Comparison of ENCODE assay signal across 23 cellular contexts in the genomic region with DNA sequence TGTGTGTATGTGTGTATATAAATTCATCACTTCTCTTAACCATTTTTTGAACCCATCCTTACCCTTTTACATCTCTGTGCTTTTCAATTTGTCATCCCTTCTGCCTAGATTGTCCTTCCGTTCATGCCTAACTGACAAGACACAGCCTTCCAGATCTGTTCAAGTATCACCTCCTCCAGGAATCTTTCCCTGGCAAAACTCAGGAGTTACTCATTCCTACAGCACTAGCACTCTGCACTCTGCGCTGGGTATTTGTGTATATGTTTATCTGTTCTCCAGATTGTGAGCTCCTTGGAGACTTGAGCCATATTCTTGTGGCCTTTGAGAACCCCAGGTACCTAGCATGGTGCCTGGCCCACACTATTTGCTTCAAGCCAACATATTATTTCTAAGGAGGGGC.
"Had no signal": no experiment of that assay in that cellular context is flagged by ENCODE, and none has a peak within 500 bp of the region (broad histone marks: within the 10 kb centered on the region; RNA-seq: fewer than 3 reads in every experiment).

No MANE protein-coding gene starts in this region.

- H3K36me3 ChIP-seq: WERI-Rb-1 had no signal

- H3K27ac Mint-ChIP-seq: activated CD4-positive, alpha-beta T cell treated with anti-CD3 and anti-CD28 coated beads for 36 hours; activated CD8-positive, alpha-beta T cell treated with anti-CD3 and anti-CD28 coated beads for 36 hours; activated naive CD4-positive, alpha-beta T cell treated with anti-CD3 and anti-CD28 coated beads, Interleukin-2, amount 50 U/mL, for 24 hours; activated T-cell treated with anti-CD3 and anti-CD28 coated beads, Interleukin-2, amount 50 U/mL, for 72 hours; activated T-helper 2 cell treated with anti-CD3 and anti-CD28 coated beads, Interferon-gamma antibody, Interleukin-2, Interleukin-4, amounts not matched to agents 10 μg/mL and 5 μg/mL and 100 μg/mL, durations not matched to agents 14 hours and 24 hours and 36 hours had no signal

- H3K27me3 Mint-ChIP-seq: activated CD4-positive, alpha-beta T cell treated with anti-CD3 and anti-CD28 coated beads for 36 hours; central memory CD8-positive, alpha-beta T cell had no signal

- H3K9me2 ChIP-seq: SK-N-SH had no signal

- ATAC-seq: activated CD4-positive, alpha-beta T cell treated with anti-CD3 and anti-CD28 coated beads for 36 hours; activated CD8-positive, alpha-beta T cell treated with anti-CD3 and anti-CD28 coated beads for 36 hours; activated T-cell treated with anti-CD3 and anti-CD28 coated beads, Interleukin-2, amount 50 U/mL, for 72 hours; Panc1; Right ventricle myocardium inferior had no signal

- H3K9me3 Mint-ChIP-seq: activated CD8-positive, alpha-beta T cell treated with anti-CD3 and anti-CD28 coated beads for 36 hours; activated naive CD4-positive, alpha-beta T cell treated with anti-CD3 and anti-CD28 coated beads, Interleukin-2, amount 50 U/mL, for 24 hours; activated T-cell treated with anti-CD3 and anti-CD28 coated beads, Interleukin-2, amount 50 U/mL, for 72 hours; activated T-helper 2 cell treated with anti-CD3 and anti-CD28 coated beads, Interferon-gamma antibody, Interleukin-2, Interleukin-4, amounts not matched to agents 10 μg/mL and 5 μg/mL and 100 μg/mL, durations not matched to agents 14 hours and 24 hours and 36 hours; central memory CD8-positive, alpha-beta T cell had no signal

- DNase-seq: activated CD4-positive, alpha-beta T cell treated with anti-CD3 and anti-CD28 coated beads for 36 hours; activated CD8-positive, alpha-beta memory T cell treated with anti-CD3 and anti-CD28 coated beads, Interleukin-2, amount 50 U/mL, for 4 hours; activated CD8-positive, alpha-beta T cell treated with anti-CD3 and anti-CD28 coated beads for 36 hours; activated T-cell treated with anti-CD3 and anti-CD28 coated beads, Interleukin-2, amount 50 U/mL, for 72 hours; amygdala; NCI-H1092; NCI-H1436; NCI-H1694 treated with DMSO at 0.1 percent for 48 hours; NCI-H2029 treated with DMSO at 0.1 percent for 48 hours; NCI-H510A treated with DMSO at 0.1 percent for 48 hours; NCI-H69; NK-92 treated with Interleukin-12 subunit alpha and Interleukin-12 subunit beta, amount 100 ng/mL, for 24 hours; RPMI8226; SK-N-SH; T-helper 1 cell; WERI-Rb-1 had no signal

- H3K36me3 Mint-ChIP-seq: activated naive CD4-positive, alpha-beta T cell treated with anti-CD3 and anti-CD28 coated beads, Interleukin-2, amount 50 U/mL, for 24 hours; brain had no signal

- H3K4me3 Mint-ChIP-seq: activated CD4-positive, alpha-beta T cell treated with anti-CD3 and anti-CD28 coated beads for 36 hours; activated CD8-positive, alpha-beta T cell treated with anti-CD3 and anti-CD28 coated beads for 36 hours; activated naive CD4-positive, alpha-beta T cell treated with anti-CD3 and anti-CD28 coated beads, Interleukin-2, amount 50 U/mL, for 24 hours; activated T-cell treated with anti-CD3 and anti-CD28 coated beads, Interleukin-2, amount 50 U/mL, for 72 hours; brain; central memory CD8-positive, alpha-beta T cell had no signal

- H3K4me2 ChIP-seq: KMS-11, SK-N-SH had no signal

- H3K9ac ChIP-seq: KMS-11, SK-N-SH had no signal

- H3K4me1 Mint-ChIP-seq: activated CD4-positive, alpha-beta T cell treated with anti-CD3 and anti-CD28 coated beads for 36 hours; activated naive CD4-positive, alpha-beta T cell treated with anti-CD3 and anti-CD28 coated beads, Interleukin-2, amount 50 U/mL, for 24 hours; brain; central memory CD8-positive, alpha-beta T cell had no signal

- H3K9me3 ChIP-seq: SK-N-SH had no signal

- H3K27ac ChIP-seq: KMS-11, WERI-Rb-1 had no signal
